In the genomic region with DNA sequence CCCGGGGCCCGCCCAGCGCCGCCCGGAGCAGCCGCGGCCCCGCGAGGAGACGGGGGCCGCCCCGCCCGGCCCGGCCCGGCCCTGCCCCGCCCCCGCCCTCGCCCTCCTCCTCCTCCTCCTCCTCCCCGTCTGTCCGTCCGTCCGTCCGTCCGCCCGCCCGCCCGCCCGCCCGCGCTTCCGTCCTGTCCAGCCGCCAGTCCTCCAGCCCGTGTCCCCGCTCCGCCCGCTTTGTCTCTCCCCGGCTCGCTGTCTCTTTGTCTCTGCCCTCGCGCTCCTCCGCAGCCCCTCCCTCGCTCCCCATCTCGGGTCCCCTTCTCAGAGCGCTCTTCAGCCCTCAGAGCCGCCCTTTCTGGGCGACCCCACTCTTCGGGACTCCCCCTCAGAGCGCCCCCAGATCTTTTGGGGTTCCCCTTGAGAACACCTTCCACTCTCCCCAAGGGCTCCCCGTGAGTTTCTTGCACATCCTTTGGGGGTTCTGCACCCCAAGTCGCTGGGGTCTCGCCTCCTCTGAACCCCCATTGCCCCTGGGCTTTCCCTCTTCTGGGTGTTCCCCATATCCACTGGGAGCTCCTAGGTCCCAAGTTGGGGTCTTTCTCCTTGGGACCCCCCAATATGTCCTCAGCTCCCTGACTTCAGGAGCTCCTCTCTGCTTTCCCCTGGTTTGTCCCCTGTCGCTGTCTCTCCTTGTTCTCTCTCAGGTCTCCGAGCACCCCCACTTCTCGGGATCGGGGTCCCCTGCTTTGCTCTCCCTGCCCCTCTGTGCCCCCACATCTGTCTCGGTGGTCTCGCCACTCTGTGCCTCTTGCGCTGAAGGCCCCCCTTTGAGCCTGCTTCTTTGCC, we compare ENCODE assay signal across 1 cellular context.
TF ChIP-seq lines count a peak whose summit lies in the region.

No MANE protein-coding gene starts in this region.

TF ChIP-seq in HepG2, 621 proteins besides CTCF, POLR2A, EP300 and RAD21 (continued from another document and continues in another):
- TF ChIP-seq, protein P1, sequence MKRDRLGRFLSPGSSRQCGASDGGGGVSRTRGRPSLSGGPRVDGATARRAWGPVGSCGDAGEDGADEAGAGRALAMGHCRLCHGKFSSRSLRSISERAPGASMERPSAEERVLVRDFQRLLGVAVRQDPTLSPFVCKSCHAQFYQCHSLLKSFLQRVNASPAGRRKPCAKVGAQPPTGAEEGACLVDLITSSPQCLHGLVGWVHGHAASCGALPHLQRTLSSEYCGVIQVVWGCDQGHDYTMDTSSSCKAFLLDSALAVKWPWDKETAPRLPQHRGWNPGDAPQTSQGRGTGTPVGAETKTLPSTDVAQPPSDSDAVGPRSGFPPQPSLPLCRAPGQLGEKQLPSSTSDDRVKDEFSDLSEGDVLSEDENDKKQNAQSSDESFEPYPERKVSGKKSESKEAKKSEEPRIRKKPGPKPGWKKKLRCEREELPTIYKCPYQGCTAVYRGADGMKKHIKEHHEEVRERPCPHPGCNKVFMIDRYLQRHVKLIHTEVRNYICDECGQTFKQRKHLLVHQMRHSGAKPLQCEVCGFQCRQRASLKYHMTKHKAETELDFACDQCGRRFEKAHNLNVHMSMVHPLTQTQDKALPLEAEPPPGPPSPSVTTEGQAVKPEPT (CRISPR knock-in tag; IDR thresholded peaks at IDR 0.05; ENCODE audit: low read depth): peak; percentile 10; the same call in 1 of the 2 replicates
- TF ChIP-seq ZEB1 (IDR thresholded peaks at IDR 0.05; ENCODE audit: insufficient replicate concordance, low read depth) (no peak), ZNF10 (CRISPR knock-in tag; IDR thresholded peaks at IDR 0.05; ENCODE audit: borderline replicate concordance, low read depth) (no peak), ZNF598 (CRISPR knock-in tag; IDR thresholded peaks at IDR 0.05; ENCODE audit: borderline replicate concordance) (0 out of 2 replicates have a peak, but pooled peaks have one; percentile 1), DNMT1 (CRISPR knock-in tag; IDR thresholded peaks at IDR 0.05) (no peak), ELF4 (CRISPR knock-in tag; IDR thresholded peaks at IDR 0.05; ENCODE audit: borderline replicate concordance) (no peak), CHCHD3 (CRISPR knock-in tag; IDR thresholded peaks at IDR 0.05) (no peak), ZNF619 (CRISPR knock-in tag; IDR thresholded peaks at IDR 0.05) (no peak), MIER3 (CRISPR knock-in tag; IDR thresholded peaks at IDR 0.05; ENCODE audit: borderline replicate concordance) (no peak), DPF2 (CRISPR knock-in tag; IDR thresholded peaks at IDR 0.05; ENCODE audit: borderline replicate concordance, low read depth) (no peak), ZNF230 (CRISPR knock-in tag; IDR thresholded peaks at IDR 0.05) (0 out of 2 replicates have a peak, but pooled peaks have one; percentile 48), NCOA5 (CRISPR knock-in tag; IDR thresholded peaks at IDR 0.05) (no peak), ZNF33A (CRISPR knock-in tag; IDR thresholded peaks at IDR 0.05; ENCODE audit: borderline replicate concordance) (no peak), ZFP62 (CRISPR knock-in tag; IDR thresholded peaks at IDR 0.05) (no peak), ZNF12 (CRISPR knock-in tag; IDR thresholded peaks at IDR 0.05) (no peak), ZNF556 (CRISPR knock-in tag; IDR thresholded peaks at IDR 0.05; ENCODE audit: borderline replicate concordance) (peak; percentile 13; the same call in 1 of the 2 replicates), SRY (CRISPR knock-in tag; IDR thresholded peaks at IDR 0.05) (peak; percentile 48; the same call in 1 of the 2 replicates), TP53 (CRISPR knock-in tag; conservative IDR thresholded peaks at IDR 0.05) (no peak), ZNF138 (CRISPR knock-in tag; IDR thresholded peaks at IDR 0.05; ENCODE audit: low read depth) (no peak), ZNF33B (CRISPR knock-in tag; IDR thresholded peaks at IDR 0.05) (peak; percentile 75; the same call in 1 of the 2 replicates), ZNF878 (CRISPR knock-in tag; IDR thresholded peaks at IDR 0.05) (no peak), NFRKB (IDR thresholded peaks at IDR 0.05) (no peak), PHF8 (CRISPR knock-in tag; IDR thresholded peaks at IDR 0.05) (peak; percentile 57)
- TF ChIP-seq, protein P2, sequence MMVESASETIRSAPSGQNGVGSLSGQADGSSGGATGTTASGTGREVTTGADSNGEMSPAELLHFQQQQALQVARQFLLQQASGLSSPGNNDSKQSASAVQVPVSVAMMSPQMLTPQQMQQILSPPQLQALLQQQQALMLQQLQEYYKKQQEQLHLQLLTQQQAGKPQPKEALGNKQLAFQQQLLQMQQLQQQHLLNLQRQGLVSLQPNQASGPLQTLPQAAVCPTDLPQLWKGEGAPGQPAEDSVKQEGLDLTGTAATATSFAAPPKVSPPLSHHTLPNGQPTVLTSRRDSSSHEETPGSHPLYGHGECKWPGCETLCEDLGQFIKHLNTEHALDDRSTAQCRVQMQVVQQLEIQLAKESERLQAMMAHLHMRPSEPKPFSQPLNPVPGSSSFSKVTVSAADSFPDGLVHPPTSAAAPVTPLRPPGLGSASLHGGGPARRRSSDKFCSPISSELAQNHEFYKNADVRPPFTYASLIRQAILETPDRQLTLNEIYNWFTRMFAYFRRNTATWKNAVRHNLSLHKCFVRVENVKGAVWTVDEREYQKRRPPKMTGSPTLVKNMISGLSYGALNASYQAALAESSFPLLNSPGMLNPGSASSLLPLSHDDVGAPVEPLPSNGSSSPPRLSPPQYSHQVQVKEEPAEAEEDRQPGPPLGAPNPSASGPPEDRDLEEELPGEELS (CRISPR knock-in tag; IDR thresholded peaks at IDR 0.05): no peak; the same call in 1 of the 2 replicates
- TF ChIP-seq, protein P3, sequence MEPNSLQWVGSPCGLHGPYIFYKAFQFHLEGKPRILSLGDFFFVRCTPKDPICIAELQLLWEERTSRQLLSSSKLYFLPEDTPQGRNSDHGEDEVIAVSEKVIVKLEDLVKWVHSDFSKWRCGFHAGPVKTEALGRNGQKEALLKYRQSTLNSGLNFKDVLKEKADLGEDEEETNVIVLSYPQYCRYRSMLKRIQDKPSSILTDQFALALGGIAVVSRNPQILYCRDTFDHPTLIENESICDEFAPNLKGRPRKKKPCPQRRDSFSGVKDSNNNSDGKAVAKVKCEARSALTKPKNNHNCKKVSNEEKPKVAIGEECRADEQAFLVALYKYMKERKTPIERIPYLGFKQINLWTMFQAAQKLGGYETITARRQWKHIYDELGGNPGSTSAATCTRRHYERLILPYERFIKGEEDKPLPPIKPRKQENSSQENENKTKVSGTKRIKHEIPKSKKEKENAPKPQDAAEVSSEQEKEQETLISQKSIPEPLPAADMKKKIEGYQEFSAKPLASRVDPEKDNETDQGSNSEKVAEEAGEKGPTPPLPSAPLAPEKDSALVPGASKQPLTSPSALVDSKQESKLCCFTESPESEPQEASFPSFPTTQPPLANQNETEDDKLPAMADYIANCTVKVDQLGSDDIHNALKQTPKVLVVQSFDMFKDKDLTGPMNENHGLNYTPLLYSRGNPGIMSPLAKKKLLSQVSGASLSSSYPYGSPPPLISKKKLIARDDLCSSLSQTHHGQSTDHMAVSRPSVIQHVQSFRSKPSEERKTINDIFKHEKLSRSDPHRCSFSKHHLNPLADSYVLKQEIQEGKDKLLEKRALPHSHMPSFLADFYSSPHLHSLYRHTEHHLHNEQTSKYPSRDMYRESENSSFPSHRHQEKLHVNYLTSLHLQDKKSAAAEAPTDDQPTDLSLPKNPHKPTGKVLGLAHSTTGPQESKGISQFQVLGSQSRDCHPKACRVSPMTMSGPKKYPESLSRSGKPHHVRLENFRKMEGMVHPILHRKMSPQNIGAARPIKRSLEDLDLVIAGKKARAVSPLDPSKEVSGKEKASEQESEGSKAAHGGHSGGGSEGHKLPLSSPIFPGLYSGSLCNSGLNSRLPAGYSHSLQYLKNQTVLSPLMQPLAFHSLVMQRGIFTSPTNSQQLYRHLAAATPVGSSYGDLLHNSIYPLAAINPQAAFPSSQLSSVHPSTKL (CRISPR knock-in tag; IDR thresholded peaks at IDR 0.05): no peak
- TF ChIP-seq, protein P4, sequence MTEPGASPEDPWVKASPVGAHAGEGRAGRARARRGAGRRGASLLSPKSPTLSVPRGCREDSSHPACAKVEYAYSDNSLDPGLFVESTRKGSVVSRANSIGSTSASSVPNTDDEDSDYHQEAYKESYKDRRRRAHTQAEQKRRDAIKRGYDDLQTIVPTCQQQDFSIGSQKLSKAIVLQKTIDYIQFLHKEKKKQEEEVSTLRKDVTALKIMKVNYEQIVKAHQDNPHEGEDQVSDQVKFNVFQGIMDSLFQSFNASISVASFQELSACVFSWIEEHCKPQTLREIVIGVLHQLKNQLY (CRISPR knock-in tag; IDR thresholded peaks at IDR 0.05): no peak
- TF ChIP-seq, protein P5, sequence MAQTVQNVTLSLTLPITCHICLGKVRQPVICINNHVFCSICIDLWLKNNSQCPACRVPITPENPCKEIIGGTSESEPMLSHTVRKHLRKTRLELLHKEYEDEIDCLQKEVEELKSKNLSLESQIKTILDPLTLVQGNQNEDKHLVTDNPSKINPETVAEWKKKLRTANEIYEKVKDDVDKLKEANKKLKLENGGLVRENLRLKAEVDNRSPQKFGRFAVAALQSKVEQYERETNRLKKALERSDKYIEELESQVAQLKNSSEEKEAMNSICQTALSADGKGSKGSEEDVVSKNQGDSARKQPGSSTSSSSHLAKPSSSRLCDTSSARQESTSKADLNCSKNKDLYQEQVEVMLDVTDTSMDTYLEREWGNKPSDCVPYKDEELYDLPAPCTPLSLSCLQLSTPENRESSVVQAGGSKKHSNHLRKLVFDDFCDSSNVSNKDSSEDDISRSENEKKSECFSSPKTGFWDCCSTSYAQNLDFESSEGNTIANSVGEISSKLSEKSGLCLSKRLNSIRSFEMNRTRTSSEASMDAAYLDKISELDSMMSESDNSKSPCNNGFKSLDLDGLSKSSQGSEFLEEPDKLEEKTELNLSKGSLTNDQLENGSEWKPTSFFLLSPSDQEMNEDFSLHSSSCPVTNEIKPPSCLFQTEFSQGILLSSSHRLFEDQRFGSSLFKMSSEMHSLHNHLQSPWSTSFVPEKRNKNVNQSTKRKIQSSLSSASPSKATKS (CRISPR knock-in tag; IDR thresholded peaks at IDR 0.05): peak; percentile 51; the same call in 1 of the 2 replicates
- TF ChIP-seq, protein P6, sequence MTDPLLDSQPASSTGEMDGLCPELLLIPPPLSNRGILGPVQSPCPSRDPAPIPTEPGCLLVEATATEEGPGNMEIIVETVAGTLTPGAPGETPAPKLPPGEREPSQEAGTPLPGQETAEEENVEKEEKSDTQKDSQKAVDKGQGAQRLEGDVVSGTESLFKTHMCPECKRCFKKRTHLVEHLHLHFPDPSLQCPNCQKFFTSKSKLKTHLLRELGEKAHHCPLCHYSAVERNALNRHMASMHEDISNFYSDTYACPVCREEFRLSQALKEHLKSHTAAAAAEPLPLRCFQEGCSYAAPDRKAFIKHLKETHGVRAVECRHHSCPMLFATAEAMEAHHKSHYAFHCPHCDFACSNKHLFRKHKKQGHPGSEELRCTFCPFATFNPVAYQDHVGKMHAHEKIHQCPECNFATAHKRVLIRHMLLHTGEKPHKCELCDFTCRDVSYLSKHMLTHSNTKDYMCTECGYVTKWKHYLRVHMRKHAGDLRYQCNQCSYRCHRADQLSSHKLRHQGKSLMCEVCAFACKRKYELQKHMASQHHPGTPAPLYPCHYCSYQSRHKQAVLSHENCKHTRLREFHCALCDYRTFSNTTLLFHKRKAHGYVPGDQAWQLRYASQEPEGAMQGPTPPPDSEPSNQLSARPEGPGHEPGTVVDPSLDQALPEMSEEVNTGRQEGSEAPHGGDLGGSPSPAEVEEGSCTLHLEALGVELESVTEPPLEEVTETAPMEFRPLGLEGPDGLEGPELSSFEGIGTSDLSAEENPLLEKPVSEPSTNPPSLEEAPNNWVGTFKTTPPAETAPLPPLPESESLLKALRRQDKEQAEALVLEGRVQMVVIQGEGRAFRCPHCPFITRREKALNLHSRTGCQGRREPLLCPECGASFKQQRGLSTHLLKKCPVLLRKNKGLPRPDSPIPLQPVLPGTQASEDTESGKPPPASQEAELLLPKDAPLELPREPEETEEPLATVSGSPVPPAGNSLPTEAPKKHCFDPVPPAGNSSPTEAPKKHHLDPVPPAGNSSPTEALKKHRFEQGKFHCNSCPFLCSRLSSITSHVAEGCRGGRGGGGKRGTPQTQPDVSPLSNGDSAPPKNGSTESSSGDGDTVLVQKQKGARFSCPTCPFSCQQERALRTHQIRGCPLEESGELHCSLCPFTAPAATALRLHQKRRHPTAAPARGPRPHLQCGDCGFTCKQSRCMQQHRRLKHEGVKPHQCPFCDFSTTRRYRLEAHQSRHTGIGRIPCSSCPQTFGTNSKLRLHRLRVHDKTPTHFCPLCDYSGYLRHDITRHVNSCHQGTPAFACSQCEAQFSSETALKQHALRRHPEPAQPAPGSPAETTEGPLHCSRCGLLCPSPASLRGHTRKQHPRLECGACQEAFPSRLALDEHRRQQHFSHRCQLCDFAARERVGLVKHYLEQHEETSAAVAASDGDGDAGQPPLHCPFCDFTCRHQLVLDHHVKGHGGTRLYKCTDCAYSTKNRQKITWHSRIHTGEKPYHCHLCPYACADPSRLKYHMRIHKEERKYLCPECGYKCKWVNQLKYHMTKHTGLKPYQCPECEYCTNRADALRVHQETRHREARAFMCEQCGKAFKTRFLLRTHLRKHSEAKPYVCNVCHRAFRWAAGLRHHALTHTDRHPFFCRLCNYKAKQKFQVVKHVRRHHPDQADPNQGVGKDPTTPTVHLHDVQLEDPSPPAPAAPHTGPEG (CRISPR knock-in tag; IDR thresholded peaks at IDR 0.05): peak; percentile 67; the same call in 1 of the 2 replicates
- TF ChIP-seq, protein P7, sequence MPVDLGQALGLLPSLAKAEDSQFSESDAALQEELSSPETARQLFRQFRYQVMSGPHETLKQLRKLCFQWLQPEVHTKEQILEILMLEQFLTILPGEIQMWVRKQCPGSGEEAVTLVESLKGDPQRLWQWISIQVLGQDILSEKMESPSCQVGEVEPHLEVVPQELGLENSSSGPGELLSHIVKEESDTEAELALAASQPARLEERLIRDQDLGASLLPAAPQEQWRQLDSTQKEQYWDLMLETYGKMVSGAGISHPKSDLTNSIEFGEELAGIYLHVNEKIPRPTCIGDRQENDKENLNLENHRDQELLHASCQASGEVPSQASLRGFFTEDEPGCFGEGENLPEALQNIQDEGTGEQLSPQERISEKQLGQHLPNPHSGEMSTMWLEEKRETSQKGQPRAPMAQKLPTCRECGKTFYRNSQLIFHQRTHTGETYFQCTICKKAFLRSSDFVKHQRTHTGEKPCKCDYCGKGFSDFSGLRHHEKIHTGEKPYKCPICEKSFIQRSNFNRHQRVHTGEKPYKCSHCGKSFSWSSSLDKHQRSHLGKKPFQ (CRISPR knock-in tag; IDR thresholded peaks at IDR 0.05; ENCODE audit: insufficient replicate concordance): no peak
- TF ChIP-seq, protein P8, sequence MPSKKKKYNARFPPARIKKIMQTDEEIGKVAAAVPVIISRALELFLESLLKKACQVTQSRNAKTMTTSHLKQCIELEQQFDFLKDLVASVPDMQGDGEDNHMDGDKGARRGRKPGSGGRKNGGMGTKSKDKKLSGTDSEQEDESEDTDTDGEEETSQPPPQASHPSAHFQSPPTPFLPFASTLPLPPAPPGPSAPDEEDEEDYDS (CRISPR knock-in tag; IDR thresholded peaks at IDR 0.05): no peak
- TF ChIP-seq, protein P9, sequence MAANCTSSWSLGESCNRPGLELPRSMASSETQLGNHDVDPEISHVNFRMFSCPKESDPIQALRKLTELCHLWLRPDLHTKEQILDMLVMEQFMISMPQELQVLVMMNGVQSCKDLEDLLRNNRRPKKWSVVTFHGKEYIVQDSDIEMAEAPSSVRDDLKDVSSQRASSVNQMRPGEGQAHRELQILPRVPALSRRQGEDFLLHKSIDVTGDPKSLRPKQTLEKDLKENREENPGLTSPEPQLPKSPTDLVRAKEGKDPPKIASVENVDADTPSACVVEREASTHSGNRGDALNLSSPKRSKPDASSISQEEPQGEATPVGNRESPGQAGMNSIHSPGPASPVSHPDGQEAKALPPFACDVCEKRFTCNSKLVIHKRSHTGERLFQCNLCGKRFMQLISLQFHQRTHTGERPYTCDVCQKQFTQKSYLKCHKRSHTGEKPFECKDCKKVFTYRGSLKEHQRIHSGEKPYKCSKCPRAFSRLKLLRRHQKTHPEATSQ (CRISPR knock-in tag; IDR thresholded peaks at IDR 0.05; ENCODE audit: borderline replicate concordance): no peak
